ENCODE assay signal across 26 cellular contexts in genomic region chr11:121577106-121577505, GRCh38.
DNase-seq lines count a peak whose midpoint lies in the region; ATAC-seq and TF ChIP-seq lines count a peak whose summit lies in the region.
"Had no signal": no experiment of that assay in that cellular context is flagged by ENCODE, and none has a peak within 500 bp of the region (broad histone marks: within the 10 kb centered on the region; RNA-seq: fewer than 3 reads in every experiment).

No MANE protein-coding gene starts in this region.

- H3K27me3 Mint-ChIP-seq in activated naive CD4-positive, alpha-beta T cell treated with anti-CD3 and anti-CD28 coated beads for 36 hours (ENCODE audit: low read depth) = no peaks in the 10 kb centered on the region
- no peaks in the 10 kb centered on the region for H3K27me3 Mint-ChIP-seq in activated naive CD8-positive, alpha-beta T cell

- peaks cover 29% of the 10 kb centered on the region for H3K4me1 Mint-ChIP-seq in activated naive CD4-positive, alpha-beta T cell treated with anti-CD3 and anti-CD28 coated beads for 36 hours (ENCODE audit: low read depth)
- H3K4me1 Mint-ChIP-seq in activated naive CD8-positive, alpha-beta T cell (ENCODE audit: low read depth) = peaks cover 14% of the 10 kb centered on the region

- no peak for TF ChIP-seq POLR2A in vagina (IDR thresholded peaks at IDR 0.05)

- H3K27ac ChIP-seq in vagina (peak overlapping the region; percentile 3), heart right ventricle (no peak overlapping the region)
- H3K27ac ChIP-seq: left ventricle myocardium inferior had no signal

- WGBS in heart right ventricle, 2 donors = 86 to 89% methylated on average over 12 of the region's 12 CpGs

- no peak for TF ChIP-seq CTCF in vagina (IDR thresholded peaks at IDR 0.05)
- no peak for TF ChIP-seq CTCF in heart right ventricle (IDR thresholded peaks at IDR 0.05)

- H3K36me3 Mint-ChIP-seq in activated naive CD4-positive, alpha-beta T cell treated with anti-CD3 and anti-CD28 coated beads, Interleukin-2, amount 50 U/mL, for 72 hours = peaks cover 50 to 92% of the 10 kb centered on the region in 2 donors
- H3K36me3 Mint-ChIP-seq in activated naive CD4-positive, alpha-beta T cell treated with anti-CD3 and anti-CD28 coated beads for 36 hours (ENCODE audit: low read depth) = peaks cover 61% of the 10 kb centered on the region
- H3K36me3 Mint-ChIP-seq in activated naive CD8-positive, alpha-beta T cell = peaks cover 34% of the 10 kb centered on the region

- intact Hi-C loops in activated naive CD4-positive, alpha-beta T cell treated with anti-CD3 and anti-CD28 coated beads for 36 hours (cut with micrococcal nuclease) = no loop called here
- intact Hi-C loops in vagina (cut with DNase I) = no loop called here
- intact Hi-C loops in heart right ventricle (cut with DNase I) = loop anchor here in 1 of 10 donors (10.0 kb wide), 1 partner anchor 122 kb away; the partner anchor contains the start of genes SORL1 and SORL1-AS1

- H3K27ac Mint-ChIP-seq in activated naive CD4-positive, alpha-beta T cell treated with anti-CD3 and anti-CD28 coated beads, Interleukin-2, amount 50 U/mL, for 72 hours = peak overlapping the region; percentile 2 to 46
- no peak overlapping the region for H3K27ac Mint-ChIP-seq in activated naive CD4-positive, alpha-beta T cell treated with anti-CD3 and anti-CD28 coated beads for 36 hours
- peak overlapping the region; percentile 69 for H3K27ac Mint-ChIP-seq in activated naive CD8-positive, alpha-beta T cell
- H3K27ac Mint-ChIP-seq: activated CD8-positive, alpha-beta T cell treated with anti-CD3 and anti-CD28 coated beads, Interleukin-2, amount 10 ng/mL, durations not matched to agents 7 days and 5 days; B cell; T-helper 1 cell treated with Interleukin-12 subunit alpha and Interleukin-12 subunit beta and Interleukin-4 antibody, amounts not matched to agents 30 μg/mL and 1 μg/mL, for 36 hours had no signal

- no peaks in the 10 kb centered on the region for H3K27me3 ChIP-seq in vagina
- peaks cover 0 to 5% (median 0%) of the 10 kb centered on the region in 7 donors for H3K27me3 ChIP-seq in heart right ventricle
- H3K27me3 ChIP-seq: ascending aorta had no signal

- no peak overlapping the region for H3K4me3 ChIP-seq in vagina
- H3K4me3 ChIP-seq in heart right ventricle = no peak overlapping the region
- H3K4me3 ChIP-seq: ascending aorta, K562, left ventricle myocardium inferior, skin epidermis, tibial nerve had no signal

- H3K36me3 ChIP-seq in vagina (no peaks in the 10 kb centered on the region), heart right ventricle (peaks cover 0 to 69% (median 0%) of the 10 kb centered on the region in 9 donors)
- H3K36me3 ChIP-seq: left ventricle myocardium inferior, tibial nerve had no signal

- ATAC-seq in activated naive CD4-positive, alpha-beta T cell treated with anti-CD3 and anti-CD28 coated beads, Interleukin-2, amount 50 U/mL, for 72 hours = no peak
- ATAC-seq in GM21576 (IDR thresholded peaks at IDR 0.05; ENCODE audit: unreplicated experiment) (no peak), heart right ventricle (no peak)
- ATAC-seq: activated CD8-positive, alpha-beta T cell treated with anti-CD3 and anti-CD28 coated beads, Interleukin-2, amount 10 ng/mL, durations not matched to agents 7 days and 5 days; K562 had no signal

- CTCF ChIA-PET in activated naive CD4-positive, alpha-beta T cell treated with anti-CD3 and anti-CD28 coated beads for 36 hours (lab: Charles Lee) = interaction anchor here (0.9 kb wide), 1 partner anchor 15 kb away, joined by 3 read pairs; no protein-coding TSS in a partner anchor

- H3K9me3 Mint-ChIP-seq in activated naive CD4-positive, alpha-beta T cell treated with anti-CD3 and anti-CD28 coated beads, Interleukin-2, amount 50 U/mL, for 72 hours = peaks cover 5 to 11% of the 10 kb centered on the region in 2 donors
- peaks cover 4% of the 10 kb centered on the region for H3K9me3 Mint-ChIP-seq in activated naive CD4-positive, alpha-beta T cell treated with anti-CD3 and anti-CD28 coated beads for 36 hours
- peaks cover 5% of the 10 kb centered on the region for H3K9me3 Mint-ChIP-seq in activated naive CD8-positive, alpha-beta T cell (ENCODE audit: low read depth)

- H3K4me3 Mint-ChIP-seq in activated naive CD4-positive, alpha-beta T cell treated with anti-CD3 and anti-CD28 coated beads for 36 hours = no peak overlapping the region
- no peak overlapping the region for H3K4me3 Mint-ChIP-seq in activated naive CD8-positive, alpha-beta T cell
- H3K4me3 Mint-ChIP-seq: activated CD8-positive, alpha-beta T cell treated with anti-CD3 and anti-CD28 coated beads, Interleukin-2, amount 10 ng/mL, durations not matched to agents 7 days and 5 days; B cell; T-helper 1 cell treated with Interleukin-12 subunit alpha and Interleukin-12 subunit beta and Interleukin-4 antibody, amounts not matched to agents 30 μg/mL and 1 μg/mL, for 36 hours had no signal

- H3K9me3 ChIP-seq in vagina = no peaks in the 10 kb centered on the region
- H3K9me3 ChIP-seq in heart right ventricle = peaks cover 0 to 9% (median 0%) of the 10 kb centered on the region in 11 donors
- H3K9me3 ChIP-seq: ascending aorta had no signal

- H3K4me1 ChIP-seq in vagina (peaks cover 43% of the 10 kb centered on the region), heart right ventricle (peaks cover 0 to 50% (median 0%) of the 10 kb centered on the region in 9 donors)
- H3K4me1 ChIP-seq: ascending aorta had no signal

- no peak for DNase-seq in activated naive CD4-positive, alpha-beta T cell treated with anti-CD3 and anti-CD28 coated beads, Interleukin-2, amount 50 U/mL, for 72 hours (ENCODE audit: low spot score in 2 of 2)
- DNase-seq in activated naive CD4-positive, alpha-beta T cell treated with anti-CD3 and anti-CD28 coated beads for 36 hours = no peak
- DNase-seq in islet precursor cell = peak; percentile 23
- DNase-seq in vagina (ENCODE audit: extremely low spot score in 2 of 2) = peak in 1 of 2 donors; percentile 83
- DNase-seq in heart right ventricle = no peak
- no peak for DNase-seq in NCI-H1694 treated with DMSO at 0.1 percent for 48 hours (lab: John Stamatoyannopoulos, UW)
- DNase-seq: activated CD4-positive, alpha-beta T cell treated with anti-CD3 and anti-CD28 coated beads for 1 hour; activated CD8-positive, alpha-beta T cell treated with anti-CD3 and anti-CD28 coated beads, Interleukin-2, amount 10 ng/mL, durations not matched to agents 7 days and 5 days; activated gamma-delta T cell treated with Interleukin-2 at 50 U/mL for 16 hours; activated T-cell treated with anti-CD3 and anti-CD28 coated beads for 4 hours; dermis blood vessel endothelial cell; DMS53; left ventricle myocardium inferior; NCI-H1105 treated with DMSO at 0.1 percent for 48 hours; NCI-H2081 treated with DMSO at 0.1 percent for 48 hours; NCI-H446 treated with DMSO at 0.1 percent for 48 hours; retina; stimulated activated CD8-positive, alpha-beta memory T cell treated with anti-CD3 and anti-CD28 coated beads, Interleukin-4, amount 100 ng/mL, for 48 hours had no signal
